ENCODE assay signal across 16 cellular contexts in genomic region chr15:74837482-74837881, GRCh38. TPM values are rescaled to one million over a fixed set of nuclear protein-coding genes. Genes with fewer than 3 reads are reported as not detected.
DNase-seq lines count a peak whose midpoint lies in the region; TF ChIP-seq lines count a peak whose summit lies in the region.
"Had no signal": no experiment of that assay in that cellular context is flagged by ENCODE, and none has a peak within 500 bp of the region (broad histone marks: within the 10 kb centered on the region; RNA-seq: fewer than 3 reads in every experiment).

No MANE protein-coding gene starts in this region.

- peaks cover 15% of the 10 kb centered on the region for H3K36me3 Mint-ChIP-seq in endodermal cell (ENCODE audit: low read depth)
- peaks cover 29% of the 10 kb centered on the region for H3K36me3 Mint-ChIP-seq in T-helper 2 cell treated with Interferon-gamma antibody and Interleukin-4, amounts not matched to agents 5 μg/mL and 100 μg/mL, for 36 hours (ENCODE audit: low read depth)

- H3K4me1 ChIP-seq in endodermal cell (ENCODE audit: control insufficient read depth, insufficient read depth, low read length), result no peaks in the 10 kb centered on the region

- 88 to 91% methylated on average over 12 to 15 of the region's 15 CpGs for WGBS in endodermal cell (ENCODE audit: insufficient coverage in 1 of 2, insufficient read length in 1 of 2), 2 experiments

- no peak overlapping the region for H3K4me3 Mint-ChIP-seq in endodermal cell
- no peak overlapping the region for H3K4me3 Mint-ChIP-seq in T-helper 2 cell treated with Interferon-gamma antibody and Interleukin-4, amounts not matched to agents 5 μg/mL and 100 μg/mL, for 36 hours
- H3K4me3 Mint-ChIP-seq: CD4-positive, alpha-beta T cell had no signal

- peak; percentile 70 for DNase-seq in endodermal cell
- no peak for DNase-seq in retinal pigment epithelial cell (ENCODE audit: low read depth)
- DNase-seq in NCI-H1417 (lab: John Stamatoyannopoulos, UW), result no peak
- DNase-seq in T-helper 2 cell treated with Interferon-gamma antibody and Interleukin-4, amounts not matched to agents 5 μg/mL and 100 μg/mL, for 36 hours (ENCODE audit: low spot score), result no peak
- no peak for DNase-seq in NOMO-1 treated with dmso at 0.1 percent for 144 hours (lab: John Stamatoyannopoulos, UW; ENCODE audit: unreplicated experiment)
- DNase-seq: Calu3; CD4-positive, alpha-beta T cell; MV-4-11; NCI-H1436 treated with DMSO at 0.1 percent for 48 hours; NCI-H2081; NCI-H510A treated with DMSO at 0.1 percent for 48 hours; SHP77 treated with DMSO at 0.1 percent for 48 hours had no signal

- H3K9me3 ChIP-seq in endodermal cell (ENCODE audit: control insufficient read depth, low read length), result no peaks in the 10 kb centered on the region
- H3K9me3 ChIP-seq: A549 had no signal

- H3K4me1 Mint-ChIP-seq in endodermal cell, result peaks cover 16% of the 10 kb centered on the region
- peaks cover 20% of the 10 kb centered on the region for H3K4me1 Mint-ChIP-seq in T-helper 2 cell treated with Interferon-gamma antibody and Interleukin-4, amounts not matched to agents 5 μg/mL and 100 μg/mL, for 36 hours (ENCODE audit: low read depth)

- no peaks in the 10 kb centered on the region for H3K27me3 ChIP-seq in endodermal cell (ENCODE audit: control insufficient read depth, insufficient read depth, low read length, poor library complexity, severe bottlenecking)

- H3K9me3 Mint-ChIP-seq in endodermal cell, result no peaks in the 10 kb centered on the region
- no peaks in the 10 kb centered on the region for H3K9me3 Mint-ChIP-seq in T-helper 2 cell treated with Interferon-gamma antibody and Interleukin-4, amounts not matched to agents 5 μg/mL and 100 μg/mL, for 36 hours
- H3K9me3 Mint-ChIP-seq: CD4-positive, alpha-beta T cell had no signal

- no peaks in the 10 kb centered on the region for H3K36me3 ChIP-seq in endodermal cell (ENCODE audit: control insufficient read depth, insufficient read depth, low read length)

- no peak overlapping the region for H3K27ac Mint-ChIP-seq in endodermal cell
- H3K27ac Mint-ChIP-seq in T-helper 2 cell treated with Interferon-gamma antibody and Interleukin-4, amounts not matched to agents 5 μg/mL and 100 μg/mL, for 36 hours, result no peak overlapping the region
- H3K27ac Mint-ChIP-seq: CD4-positive, alpha-beta T cell had no signal

- no peak overlapping the region for H3K27ac ChIP-seq in VCaP
- H3K27ac ChIP-seq in endodermal cell (ENCODE audit: low read depth, low read length), result no peak overlapping the region
- H3K27ac ChIP-seq: A549 had no signal

- H3K27me3 Mint-ChIP-seq in endodermal cell (ENCODE audit: insufficient read depth), result no peaks in the 10 kb centered on the region
- no peaks in the 10 kb centered on the region for H3K27me3 Mint-ChIP-seq in T-helper 2 cell treated with Interferon-gamma antibody and Interleukin-4, amounts not matched to agents 5 μg/mL and 100 μg/mL, for 36 hours (ENCODE audit: low read depth)
- H3K27me3 Mint-ChIP-seq: CD4-positive, alpha-beta T cell had no signal

- H3K9ac ChIP-seq in endodermal cell (ENCODE audit: extremely low read depth, low read length, poor library complexity, severe bottlenecking), result no peak overlapping the region

- TF ChIP-seq CTCF in GM12873 (IDR thresholded peaks at IDR 0.05; ENCODE audit: insufficient read depth, low read depth, low read length, missing control alignments) (peak; percentile 33), VCaP (conservative IDR thresholded peaks at IDR 0.05) (peak; percentile 34), endodermal cell (conservative IDR thresholded peaks at IDR 0.05) (peak; percentile 51), retinal pigment epithelial cell (conservative IDR thresholded peaks at IDR 0.05; ENCODE audit: low read depth, low read length) (peak; percentile 17)

- H3K4me3 ChIP-seq in endodermal cell (ENCODE audit: low read length) (no peak overlapping the region), retinal pigment epithelial cell (ENCODE audit: low read length) (no peak overlapping the region)
- H3K4me3 ChIP-seq: A549 had no signal

RNA-seq across cellular contexts. Expression of gene ULK3, which starts 5.5 kb away (rescaled TPM):
- 10 to 100 TPM; 33.9 to 36.2 TPM for total RNA-seq in endodermal cell
- polyA plus RNA-seq in endodermal cell (2013, experiment 1 of 2), result 49.9 TPM
- 32.5 TPM for polyA plus RNA-seq in endodermal cell (2013, experiment 2 of 2)

RNA-seq across cellular contexts. Expression of gene CPLX3, which starts 11.1 kb away (rescaled TPM):
- not detected for total RNA-seq in endodermal cell
- polyA plus RNA-seq in endodermal cell (2013, experiment 1 of 2), result 0.25 TPM
- polyA plus RNA-seq in endodermal cell (2013, experiment 2 of 2), result 0.17 TPM
- total RNA-seq: G401 had no signal
- polyA plus RNA-seq: A549 had no signal

RNA-seq across cellular contexts. Expression of gene LMAN1L, which starts 24.8 kb away (rescaled TPM):
- not detected for total RNA-seq in endodermal cell
- not detected for polyA plus RNA-seq in endodermal cell (2013, experiment 1 of 2)
- polyA plus RNA-seq in endodermal cell (2013, experiment 2 of 2), result not detected
- total RNA-seq: G401 had no signal
- polyA plus RNA-seq: A549 had no signal

RNA-seq across cellular contexts. Expression of gene SCAMP2, which starts 35.7 kb away (rescaled TPM):
- 10 to 100 TPM; 47.5 to 50.9 TPM for total RNA-seq in endodermal cell
- 33.0 TPM for polyA plus RNA-seq in endodermal cell (2013, experiment 1 of 2)
- polyA plus RNA-seq in endodermal cell (2013, experiment 2 of 2), result 32.1 TPM

RNA-seq across cellular contexts. Expression of gene MPI, which starts 52.4 kb away (rescaled TPM):
- 10 to 100 TPM; 50.3 to 59.2 TPM for total RNA-seq in endodermal cell
- 52.8 TPM for polyA plus RNA-seq in endodermal cell (2013, experiment 1 of 2)
- polyA plus RNA-seq in endodermal cell (2013, experiment 2 of 2), result 41.9 TPM
